8 cellular contexts compared by ENCODE assay signal in genomic region chr6:52724406-52725121, GRCh38. TPM values are rescaled to one million over a fixed set of nuclear protein-coding genes. Genes with fewer than 3 reads are reported as not detected.
DNase-seq lines count a peak whose midpoint lies in the region; ATAC-seq, FAIRE-seq and TF ChIP-seq lines count a peak whose summit lies in the region.

No MANE protein-coding gene starts in this region.

- no peak overlapping the region for H2AFZ ChIP-seq in astrocyte (ENCODE audit: low read depth, low read length)

- peaks cover 0 to 6% of the 10 kb centered on the region in 2 donors for H3K27me3 Mint-ChIP-seq in T-cell
- no peaks in the 10 kb centered on the region for H3K27me3 Mint-ChIP-seq in astrocyte (ENCODE audit: low read depth, unreplicated experiment)

- TF ChIP-seq CTCF in astrocyte (IDR thresholded peaks at IDR 0.05; ENCODE audit: insufficient read depth, low read depth, low read length), result peak; percentile 51

- CTCF ChIA-PET in T-cell (lab: Charles Lee), result interaction anchor here in 1 of 2 donors (0.6 kb wide), 1 partner anchor 761 kb away, joined by 6 read pairs; no protein-coding TSS in a partner anchor

- FAIRE-seq in astrocyte (lab: Jason Lieb, UNC), result peak; percentile 9

- H3K4me2 ChIP-seq in astrocyte (ENCODE audit: low read length), result no peak overlapping the region

- H3K4me1 Mint-ChIP-seq in T-cell, result no peaks in the 10 kb centered on the region
- H3K4me1 Mint-ChIP-seq in astrocyte (ENCODE audit: low read depth, unreplicated experiment), result peaks cover 6% of the 10 kb centered on the region

- no peaks in the 10 kb centered on the region for H3K9me3 ChIP-seq in astrocyte (ENCODE audit: insufficient read depth, low read depth, low read length)

- H3K4me3 ChIP-seq in astrocyte (ENCODE audit: insufficient read depth, low read depth, low read length), result no peak overlapping the region

- ATAC-seq in HG02610 (IDR thresholded peaks at IDR 0.05; ENCODE audit: unreplicated experiment) (peak; percentile 97), T-cell (replicated peaks in 1 of 4) (peak in 3 of 4 experiments; percentile 69 to 77 (median 73))

- H3K36me3 Mint-ChIP-seq in T-cell, result no peaks in the 10 kb centered on the region
- no peaks in the 10 kb centered on the region for H3K36me3 Mint-ChIP-seq in astrocyte (ENCODE audit: low read depth, unreplicated experiment)

- POLR2A ChIA-PET in T-cell (lab: Charles Lee), result no interaction called here

- H3K27ac Mint-ChIP-seq in T-cell (no peak overlapping the region), astrocyte (ENCODE audit: unreplicated experiment) (no peak overlapping the region)

- H3K27ac ChIP-seq in astrocyte (ENCODE audit: low read depth, low read length), result no peak overlapping the region

- H3K9me3 Mint-ChIP-seq in T-cell, result no peaks in the 10 kb centered on the region
- peaks cover 3% of the 10 kb centered on the region for H3K9me3 Mint-ChIP-seq in astrocyte (ENCODE audit: unreplicated experiment)

- H3K27me3 ChIP-seq in astrocyte (ENCODE audit: insufficient read depth, low read length), result no peaks in the 10 kb centered on the region

- H3K9ac ChIP-seq in astrocyte (ENCODE audit: low read length), result no peak overlapping the region

- H3K4me1 ChIP-seq in astrocyte (ENCODE audit: insufficient read depth, low read length), result no peaks in the 10 kb centered on the region

- H4K20me1 ChIP-seq in astrocyte (ENCODE audit: insufficient read depth, low read length), result no peaks in the 10 kb centered on the region

- no peaks in the 10 kb centered on the region for H3K36me3 ChIP-seq in astrocyte (ENCODE audit: insufficient read depth, low read length)

- H3K79me2 ChIP-seq in astrocyte (ENCODE audit: insufficient read depth, low read length), result no peaks in the 10 kb centered on the region

- H3K4me3 Mint-ChIP-seq in T-cell, result no peak overlapping the region
- H3K4me3 Mint-ChIP-seq in astrocyte (ENCODE audit: unreplicated experiment), result no peak overlapping the region

- DNase-seq in NCI-H2107 treated with DMSO at 0.1 percent for 48 hours (lab: John Stamatoyannopoulos, UW; ENCODE audit: unreplicated experiment) (peak; percentile 15), NCI-H2107 (lab: John Stamatoyannopoulos, UW) (no peak), NAMALWA (ENCODE audit: low spot score) (peak; percentile 83), T-cell (peak in 32 of 34 experiments; percentile 3 to 50 (median 35)), astrocyte (ENCODE audit: low read depth) (no peak), iPS DF 4.7 (ENCODE audit: extremely low read depth, low spot score) (peak; percentile 53), smooth muscle cell of the brain vasculature (ENCODE audit: low read depth, low spot score) (peak; percentile 2)

RNA-seq across cellular contexts. Expression of gene GSTA2, which starts 38.7 kb away (rescaled TPM):
- not detected for total RNA-seq in T-cell
- not detected in 2 replicates for total RNA-seq in astrocyte

RNA-seq across cellular contexts. Expression of gene TMEM14A, which starts 53.7 kb away (rescaled TPM):
- 10 to 100 TPM in 2 of 5 donors, 1 to 10 TPM in 3; 4.1 to 11.6 (median 9.2) TPM for total RNA-seq in T-cell
- 26.1 and 29.7 TPM in 2 replicates for total RNA-seq in astrocyte

Comparison
In these comparisons a context has a peak if more than half of its experiments do, and no peak if none do; other contexts are left out.
1. DNase-seq: peak in NCI-H2107 treated with DMSO at 0.1 percent for 48 hours (single experiment), NAMALWA (single experiment), T-cell (32 of 34), iPS DF 4.7 (single experiment) and smooth muscle cell of the brain vasculature (single experiment); none in NCI-H2107 (single experiment) and astrocyte (single experiment).